ENCODE assay signal across 39 cellular contexts in genomic region chr5:139979943-139980342, GRCh38.
"Had no signal": no experiment of that assay in that cellular context is flagged by ENCODE, and none has a peak within 500 bp of the region (broad histone marks: within the 10 kb centered on the region; RNA-seq: fewer than 3 reads in every experiment).

No MANE protein-coding gene starts in this region.

- H3K4me3 Mint-ChIP-seq: activated naive CD4-positive, alpha-beta T cell treated with anti-CD3 and anti-CD28 coated beads for 36 hours; activated naive CD4-positive, alpha-beta T cell treated with anti-CD3 and anti-CD28 coated beads, Interleukin-2, amount 10 ng/mL, durations not matched to agents 7 days and 5 days; activated naive CD4-positive, alpha-beta T cell treated with anti-CD3 and anti-CD28 coated beads, Interleukin-2, amount 50 U/mL, for 24 hours; activated naive CD8-positive, alpha-beta T cell; activated naive CD8-positive, alpha-beta T cell treated with anti-CD3 and anti-CD28 coated beads for 36 hours; activated naive CD8-positive, alpha-beta T cell treated with anti-CD3 and anti-CD28 coated beads, Interleukin-2, amount 10 ng/mL, durations not matched to agents 7 days and 5 days; activated naive CD8-positive, alpha-beta T cell treated with anti-CD3 and anti-CD28 coated beads, Interleukin-2, amount 50 U/mL, for 24 hours; activated T-cell treated with anti-CD3 and anti-CD28 coated beads, Interleukin-2, amount 50 U/mL, for 24 hours; activated T-cell treated with anti-CD3 and anti-CD28 coated beads, Interleukin-2, amount 50 U/mL, for 4 hours; activated T-cell treated with anti-CD3 and anti-CD28 coated beads, Interleukin-2, amount 50 U/mL, for 72 hours; activated T-helper 1 cell treated with anti-CD3 and anti-CD28 coated beads, Interleukin-12 subunit alpha, Interleukin-12 subunit beta, Interleukin-2, Interleukin-4 antibody, amounts not matched to agents 30 ng/mL and 10 ng/mL and 1 ng/mL, durations not matched to agents 14 hours and 24 hours and 36 hours; activated T-helper 17 cell treated with anti-CD3 and anti-CD28 coated beads, Interleukin-2, amount 50 U/mL, for 72 hours; brain; central memory CD8-positive, alpha-beta T cell had no signal

- FAIRE-seq: astrocyte, bronchial epithelial cell had no signal

- DNase-seq: activated effector memory CD4-positive, alpha-beta T cell treated with anti-CD3 and anti-CD28 coated beads, Interleukin-2, amount 50 U/mL, for 16 hours; activated effector memory CD4-positive, alpha-beta T cell treated with Interleukin-2 at 50 U/mL for 16 hours; activated gamma-delta T cell; activated gamma-delta T cell treated with Interleukin-2 at 50 U/mL for 16 hours; activated naive CD4-positive, alpha-beta T cell; activated naive CD4-positive, alpha-beta T cell treated with anti-CD3 and anti-CD28 coated beads for 36 hours; activated naive CD4-positive, alpha-beta T cell treated with anti-CD3 and anti-CD28 coated beads, Interleukin-2, amount 10 ng/mL, durations not matched to agents 7 days and 5 days; activated naive CD4-positive, alpha-beta T cell treated with anti-CD3 and anti-CD28 coated beads, Interleukin-2, amount 50 U/mL, for 16 hours; activated naive CD4-positive, alpha-beta T cell treated with Interleukin-2 at 50 U/mL for 16 hours; activated naive CD8-positive, alpha-beta T cell treated with anti-CD3 and anti-CD28 coated beads for 36 hours; activated naive CD8-positive, alpha-beta T cell treated with anti-CD3 and anti-CD28 coated beads, Interleukin-2, amount 10 ng/mL, durations not matched to agents 7 days and 5 days; activated naive CD8-positive, alpha-beta T cell treated with anti-CD3 and anti-CD28 coated beads, Interleukin-2, amount 50 U/mL, for 24 hours; activated T-cell treated with anti-CD3 and anti-CD28 coated beads, Interleukin-2, amount 50 U/mL, for 1 hour; activated T-cell treated with anti-CD3 and anti-CD28 coated beads, Interleukin-2, amount 50 U/mL, for 24 hours; activated T-cell treated with anti-CD3 and anti-CD28 coated beads, Interleukin-2, amount 50 U/mL, for 4 hours; activated T-cell treated with anti-CD3 and anti-CD28 coated beads, Interleukin-2, amount 50 U/mL, for 48 hours; activated T-cell treated with anti-CD3 and anti-CD28 coated beads, Interleukin-2, amount 50 U/mL, for 72 hours; adrenal gland; amniotic stem cell; amygdala; anterior cingulate cortex; aorta; body of pancreas; brain microvascular endothelial cell; central memory CD4-positive, alpha-beta T cell; cerebellar nuclear complex had no signal

- H3K4me1 Mint-ChIP-seq: activated naive CD4-positive, alpha-beta T cell treated with anti-CD3 and anti-CD28 coated beads, Interleukin-2, amount 10 ng/mL, durations not matched to agents 7 days and 5 days; activated naive CD4-positive, alpha-beta T cell treated with anti-CD3 and anti-CD28 coated beads, Interleukin-2, amount 50 U/mL, for 24 hours; activated naive CD8-positive, alpha-beta T cell treated with anti-CD3 and anti-CD28 coated beads for 36 hours; activated naive CD8-positive, alpha-beta T cell treated with anti-CD3 and anti-CD28 coated beads, Interleukin-2, amount 10 ng/mL, durations not matched to agents 7 days and 5 days; activated naive CD8-positive, alpha-beta T cell treated with anti-CD3 and anti-CD28 coated beads, Interleukin-2, amount 50 U/mL, for 24 hours; activated T-helper 17 cell treated with anti-CD3 and anti-CD28 coated beads, Interleukin-2, amount 50 U/mL, for 72 hours; central memory CD8-positive, alpha-beta T cell had no signal

- H3K36me3 ChIP-seq: adrenal gland, ascending aorta, brain microvascular endothelial cell, breast epithelium, cardiac muscle cell had no signal

- H3K27me3 ChIP-seq: adrenal gland, ascending aorta, body of pancreas, brain microvascular endothelial cell, breast epithelium, cardiac muscle cell had no signal

- H3K9me3 ChIP-seq: adrenal gland, ascending aorta, body of pancreas, breast epithelium had no signal

- H3K9me3 Mint-ChIP-seq: activated naive CD4-positive, alpha-beta T cell treated with anti-CD3 and anti-CD28 coated beads for 36 hours; activated naive CD4-positive, alpha-beta T cell treated with anti-CD3 and anti-CD28 coated beads, Interleukin-2, amount 10 ng/mL, durations not matched to agents 7 days and 5 days; activated naive CD4-positive, alpha-beta T cell treated with anti-CD3 and anti-CD28 coated beads, Interleukin-2, amount 50 U/mL, for 24 hours; activated naive CD4-positive, alpha-beta T cell treated with anti-CD3 and anti-CD28 coated beads, Interleukin-2, amount 50 U/mL, for 72 hours; activated naive CD8-positive, alpha-beta T cell treated with anti-CD3 and anti-CD28 coated beads for 36 hours; activated naive CD8-positive, alpha-beta T cell treated with anti-CD3 and anti-CD28 coated beads, Interleukin-2, amount 10 ng/mL, durations not matched to agents 7 days and 5 days; activated naive CD8-positive, alpha-beta T cell treated with anti-CD3 and anti-CD28 coated beads, Interleukin-2, amount 50 U/mL, for 24 hours; activated T-cell treated with anti-CD3 and anti-CD28 coated beads, Interleukin-2, amount 50 U/mL, for 24 hours; activated T-cell treated with anti-CD3 and anti-CD28 coated beads, Interleukin-2, amount 50 U/mL, for 4 hours; activated T-cell treated with anti-CD3 and anti-CD28 coated beads, Interleukin-2, amount 50 U/mL, for 72 hours; activated T-helper 1 cell treated with anti-CD3 and anti-CD28 coated beads, Interleukin-12 subunit alpha, Interleukin-12 subunit beta, Interleukin-2, Interleukin-4 antibody, amounts not matched to agents 30 ng/mL and 10 ng/mL and 1 ng/mL, durations not matched to agents 14 hours and 24 hours and 36 hours; activated T-helper 17 cell treated with anti-CD3 and anti-CD28 coated beads, Interleukin-2, amount 50 U/mL, for 72 hours; activated T-helper 2 cell treated with anti-CD3 and anti-CD28 coated beads, Interferon-gamma antibody, Interleukin-2, Interleukin-4, amounts not matched to agents 10 μg/mL and 5 μg/mL and 100 μg/mL, durations not matched to agents 14 hours and 24 hours and 36 hours; central memory CD8-positive, alpha-beta T cell had no signal

- H3K4me3 ChIP-seq: adrenal gland, ascending aorta, body of pancreas, breast epithelium, cardiac muscle cell had no signal

- H3K27ac ChIP-seq: adrenal gland, ascending aorta, body of pancreas, brain microvascular endothelial cell, breast epithelium, cardiac muscle cell had no signal

- H3K27ac Mint-ChIP-seq: activated naive CD4-positive, alpha-beta T cell treated with anti-CD3 and anti-CD28 coated beads for 36 hours; activated naive CD4-positive, alpha-beta T cell treated with anti-CD3 and anti-CD28 coated beads, Interleukin-2, amount 10 ng/mL, durations not matched to agents 7 days and 5 days; activated naive CD4-positive, alpha-beta T cell treated with anti-CD3 and anti-CD28 coated beads, Interleukin-2, amount 50 U/mL, for 24 hours; activated naive CD4-positive, alpha-beta T cell treated with anti-CD3 and anti-CD28 coated beads, Interleukin-2, amount 50 U/mL, for 72 hours; activated naive CD8-positive, alpha-beta T cell; activated naive CD8-positive, alpha-beta T cell treated with anti-CD3 and anti-CD28 coated beads for 36 hours; activated naive CD8-positive, alpha-beta T cell treated with anti-CD3 and anti-CD28 coated beads, Interleukin-2, amount 10 ng/mL, durations not matched to agents 7 days and 5 days; activated naive CD8-positive, alpha-beta T cell treated with anti-CD3 and anti-CD28 coated beads, Interleukin-2, amount 50 U/mL, for 24 hours; activated T-cell treated with anti-CD3 and anti-CD28 coated beads, Interleukin-2, amount 50 U/mL, for 24 hours; activated T-cell treated with anti-CD3 and anti-CD28 coated beads, Interleukin-2, amount 50 U/mL, for 72 hours; activated T-helper 1 cell treated with anti-CD3 and anti-CD28 coated beads, Interleukin-12 subunit alpha, Interleukin-12 subunit beta, Interleukin-2, Interleukin-4 antibody, amounts not matched to agents 30 ng/mL and 10 ng/mL and 1 ng/mL, durations not matched to agents 14 hours and 24 hours and 36 hours; activated T-helper 17 cell treated with anti-CD3 and anti-CD28 coated beads, Interleukin-2, amount 50 U/mL, for 72 hours; activated T-helper 2 cell treated with anti-CD3 and anti-CD28 coated beads, Interferon-gamma antibody, Interleukin-2, Interleukin-4, amounts not matched to agents 10 μg/mL and 5 μg/mL and 100 μg/mL, durations not matched to agents 14 hours and 24 hours and 36 hours had no signal

- H3K4me1 ChIP-seq: ascending aorta, body of pancreas, breast epithelium had no signal

- ATAC-seq: activated naive CD4-positive, alpha-beta T cell treated with anti-CD3 and anti-CD28 coated beads, Interleukin-2, amount 50 U/mL, for 72 hours; activated naive CD8-positive, alpha-beta T cell treated with anti-CD3 and anti-CD28 coated beads, Interleukin-2, amount 50 U/mL, for 24 hours; activated T-cell treated with anti-CD3 and anti-CD28 coated beads, Interleukin-2, amount 50 U/mL, for 4 hours; activated T-cell treated with anti-CD3 and anti-CD28 coated beads, Interleukin-2, amount 50 U/mL, for 72 hours; activated T-helper 17 cell treated with anti-CD3 and anti-CD28 coated beads, Interleukin-2, amount 50 U/mL, for 72 hours; body of pancreas had no signal

- H3K36me3 Mint-ChIP-seq: activated naive CD4-positive, alpha-beta T cell treated with anti-CD3 and anti-CD28 coated beads, Interleukin-2, amount 10 ng/mL, durations not matched to agents 7 days and 5 days; activated naive CD4-positive, alpha-beta T cell treated with anti-CD3 and anti-CD28 coated beads, Interleukin-2, amount 50 U/mL, for 24 hours; activated naive CD4-positive, alpha-beta T cell treated with anti-CD3 and anti-CD28 coated beads, Interleukin-2, amount 50 U/mL, for 72 hours; activated naive CD8-positive, alpha-beta T cell; activated naive CD8-positive, alpha-beta T cell treated with anti-CD3 and anti-CD28 coated beads for 36 hours; activated naive CD8-positive, alpha-beta T cell treated with anti-CD3 and anti-CD28 coated beads, Interleukin-2, amount 10 ng/mL, durations not matched to agents 7 days and 5 days; brain had no signal
